Comparison of ENCODE assay signal across 8 cellular contexts in the genomic region with DNA sequence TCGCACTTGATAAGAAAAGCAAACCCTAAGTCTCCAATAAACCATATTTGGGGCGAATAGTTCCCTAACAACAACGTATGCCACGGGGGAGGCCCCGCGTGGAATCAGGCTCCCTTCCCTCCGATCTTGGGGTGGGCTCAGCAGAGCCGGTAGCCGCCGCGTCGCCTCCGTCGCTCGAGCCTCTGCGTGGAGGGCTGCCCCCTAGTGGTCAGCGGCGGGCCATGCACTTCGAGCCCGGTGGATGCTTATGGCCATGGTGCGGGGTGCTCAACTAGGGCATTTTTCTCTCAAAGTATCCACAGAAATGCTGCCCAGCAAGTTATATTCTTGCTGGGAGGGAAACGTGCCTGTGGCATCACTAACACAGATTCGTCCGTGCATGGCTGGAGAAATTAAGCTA.
A peak's percentile ranks its signal among the peaks of the same experiment; 100 is the strongest.
DNase-seq lines count a peak whose midpoint lies in the region; ATAC-seq and TF ChIP-seq lines count a peak whose summit lies in the region.
"Not testable (repeated sequence)": the region's sequence is repeated elsewhere in the genome, so short reads cannot be mapped to it uniquely, and the experiment has no call there.

No MANE protein-coding gene starts in this region.

- intact Hi-C loops in esophagus squamous epithelium (cut with DNase I): not testable (repeated sequence)

- TF ChIP-seq POLR2A in esophagus squamous epithelium (IDR thresholded peaks at IDR 0.05): not testable (repeated sequence)

- not testable (repeated sequence) for H2AFZ ChIP-seq in neural progenitor cell (replicated peaks)

- not testable (repeated sequence) for H3K9me3 Mint-ChIP-seq in CD8-positive, alpha-beta memory T cell; activated T-helper 17 cell treated with anti-CD3 and anti-CD28 coated beads, Interleukin-2, amount 50 U/mL, for 72 hours; neural progenitor cell

- not testable (repeated sequence) for H3K4me3 ChIP-seq in CD8-positive, alpha-beta memory T cell (ENCODE audit: low read length)
- H3K4me3 ChIP-seq in esophagus squamous epithelium: peak overlapping the region in 3 of 4 donors; percentile 32 to 58 (median 37)
- peak overlapping the region; percentile 39 for H3K4me3 ChIP-seq in neural progenitor cell

- H3K9ac ChIP-seq in neural progenitor cell: not testable (repeated sequence)

- peak; percentile 66 for ATAC-seq in GM19467 (IDR thresholded peaks at IDR 0.05; ENCODE audit: unreplicated experiment)
- ATAC-seq in HG03095 (IDR thresholded peaks at IDR 0.05; ENCODE audit: unreplicated experiment): peak; percentile 51
- ATAC-seq in activated T-helper 17 cell treated with anti-CD3 and anti-CD28 coated beads, Interleukin-2, amount 50 U/mL, for 72 hours (replicated peaks): peak; percentile 66

- not testable (repeated sequence) for H3K27ac ChIP-seq in CD8-positive, alpha-beta memory T cell (ENCODE audit: low read depth, low read length); neural progenitor cell
- peak overlapping the region in 3 of 4 donors; percentile 57 to 71 (median 67) for H3K27ac ChIP-seq in esophagus squamous epithelium

- not testable (repeated sequence) for H3K27ac Mint-ChIP-seq in CD8-positive, alpha-beta memory T cell; activated T-helper 17 cell treated with anti-CD3 and anti-CD28 coated beads, Interleukin-2, amount 50 U/mL, for 72 hours; neural progenitor cell

- H3K36me3 ChIP-seq in CD8-positive, alpha-beta memory T cell (ENCODE audit: insufficient read depth, low read length); esophagus squamous epithelium; neural progenitor cell: not testable (repeated sequence)

- WGBS in esophagus squamous epithelium, 2 donors: no CpG with 5 or more reads among the region's 24 CpGs

- DNase-seq in CD8-positive, alpha-beta memory T cell: peak; percentile 85 to 93 (median 90)
- DNase-seq in T follicular helper cell (ENCODE audit: low read depth): peak; percentile 87
- not testable (repeated sequence) for DNase-seq in esophagus squamous epithelium (lab: John Stamatoyannopoulos, UW); neural progenitor cell (ENCODE audit: low spot score)
- peak; percentile 93 to 95 for DNase-seq in stimulated activated CD8-positive, alpha-beta memory T cell treated with anti-CD3 and anti-CD28 coated beads, Interleukin-2, amount 100 ng/mL, for 48 hours (ENCODE audit: low read depth in 2 of 2)

- not testable (repeated sequence) for H3K4me1 ChIP-seq in CD8-positive, alpha-beta memory T cell (ENCODE audit: insufficient read depth, low read length); esophagus squamous epithelium; neural progenitor cell

- H3K27me3 Mint-ChIP-seq in CD8-positive, alpha-beta memory T cell; activated T-helper 17 cell treated with anti-CD3 and anti-CD28 coated beads, Interleukin-2, amount 50 U/mL, for 72 hours; neural progenitor cell (ENCODE audit: insufficient read depth, low read depth): not testable (repeated sequence)

- not testable (repeated sequence) for H3K36me3 Mint-ChIP-seq in CD8-positive, alpha-beta memory T cell; activated T-helper 17 cell treated with anti-CD3 and anti-CD28 coated beads, Interleukin-2, amount 50 U/mL, for 72 hours (ENCODE audit: low read depth); neural progenitor cell

- not testable (repeated sequence) for H3F3A ChIP-seq in neural progenitor cell (ENCODE audit: low read depth)

- H3K79me2 ChIP-seq in neural progenitor cell (ENCODE audit: low read depth): not testable (repeated sequence)

- H3K4me3 Mint-ChIP-seq in CD8-positive, alpha-beta memory T cell: peak overlapping the region in 5 of 7 donors; percentile 29 to 59 (median 53)
- not testable (repeated sequence) for H3K4me3 Mint-ChIP-seq in activated T-helper 17 cell treated with anti-CD3 and anti-CD28 coated beads, Interleukin-2, amount 50 U/mL, for 72 hours; neural progenitor cell

- H3K27me3 ChIP-seq in CD8-positive, alpha-beta memory T cell (ENCODE audit: insufficient read depth, low read length, poor library complexity, severe bottlenecking); esophagus squamous epithelium; neural progenitor cell: not testable (repeated sequence)

- H3K4me2 ChIP-seq in neural progenitor cell: not testable (repeated sequence)

- not testable (repeated sequence) for H3K4me1 Mint-ChIP-seq in CD8-positive, alpha-beta memory T cell; activated T-helper 17 cell treated with anti-CD3 and anti-CD28 coated beads, Interleukin-2, amount 50 U/mL, for 72 hours; neural progenitor cell

- POLR2A ChIA-PET in CD8-positive, alpha-beta memory T cell (lab: Charles Lee): not testable (repeated sequence)

- TF ChIP-seq CTCF in esophagus squamous epithelium (IDR thresholded peaks at IDR 0.05) (peak in 2 of 6 experiments; percentile 49 to 55), neural progenitor cell (IDR thresholded peaks at IDR 0.05) (peak; percentile 50)

- H4K20me1 ChIP-seq in neural progenitor cell (ENCODE audit: low read depth): not testable (repeated sequence)

- CTCF ChIA-PET in CD8-positive, alpha-beta memory T cell (lab: Charles Lee): not testable (repeated sequence)

- not testable (repeated sequence) for H3K9me3 ChIP-seq in CD8-positive, alpha-beta memory T cell (ENCODE audit: low read length); esophagus squamous epithelium; neural progenitor cell (ENCODE audit: low read depth)
